9 cellular contexts compared by ENCODE assay signal in genomic region chr19:51903192-51903591, GRCh38. TPM values are rescaled to one million over a fixed set of nuclear protein-coding genes. Genes with fewer than 3 reads are reported as not detected.
DNase-seq lines count a peak whose midpoint lies in the region; ATAC-seq and TF ChIP-seq lines count a peak whose summit lies in the region.
"Had no signal": no experiment of that assay in that cellular context is flagged by ENCODE, and none has a peak within 500 bp of the region (broad histone marks: within the 10 kb centered on the region; RNA-seq: fewer than 3 reads in every experiment).

No MANE protein-coding gene starts in this region.

- ATAC-seq in left ventricle myocardium superior = no peak
- no peak for ATAC-seq in naive thymus-derived CD8-positive, alpha-beta T cell

- POLR2A ChIA-PET in naive thymus-derived CD8-positive, alpha-beta T cell (lab: Charles Lee) = interaction anchor here (1.3 kb wide), 1 partner anchor 24 kb away, joined by 4 read pairs; the partner anchor contains the start of gene ZNF613

- peaks cover 6 to 15% (median 13%) of the 10 kb centered on the region in 5 donors for H3K27me3 Mint-ChIP-seq in naive thymus-derived CD8-positive, alpha-beta T cell

- H3K4me1 Mint-ChIP-seq in naive thymus-derived CD8-positive, alpha-beta T cell = peaks cover 13 to 26% (median 25%) of the 10 kb centered on the region in 4 donors

- intact Hi-C loops in left ventricle myocardium inferior (cut with micrococcal nuclease) = no loop called here
- intact Hi-C loops in left ventricle myocardium superior (cut with micrococcal nuclease) = no loop called here

- peaks cover 19% of the 10 kb centered on the region for H3K4me1 ChIP-seq in left ventricle myocardium inferior

- peaks cover 23% of the 10 kb centered on the region for H3K27me3 ChIP-seq in left ventricle myocardium inferior (ENCODE audit: low read depth)

- TF ChIP-seq CTCF in left ventricle myocardium inferior (IDR thresholded peaks at IDR 0.05; ENCODE audit: borderline replicate concordance) = no peak
- no peak for TF ChIP-seq CTCF in coronary artery (IDR thresholded peaks at IDR 0.05)

- H3K4me3 ChIP-seq in left ventricle myocardium inferior (peak overlapping the region; percentile 87), coronary artery (peak overlapping the region; percentile 87)

- peaks cover 53 to 83% (median 56%) of the 10 kb centered on the region in 3 donors for H3K36me3 Mint-ChIP-seq in naive thymus-derived CD8-positive, alpha-beta T cell

- H3K27ac ChIP-seq in left ventricle myocardium inferior (replicated peaks) = no peak overlapping the region
- no peak overlapping the region for H3K27ac ChIP-seq in coronary artery

- H3K9me3 Mint-ChIP-seq in naive thymus-derived CD8-positive, alpha-beta T cell = peaks cover 8 to 97% (median 37%) of the 10 kb centered on the region in 9 donors

- peaks cover 37% of the 10 kb centered on the region for H3K36me3 ChIP-seq in left ventricle myocardium inferior

- no peak for DNase-seq in left ventricle myocardium inferior
- no peak for DNase-seq in left ventricle myocardium superior
- no peak for DNase-seq in coronary artery (ENCODE audit: low spot score)
- no peak for DNase-seq in naive thymus-derived CD8-positive, alpha-beta T cell
- no peak for DNase-seq in NCI-H82 treated with DMSO at 0.1 percent for 48 hours (lab: John Stamatoyannopoulos, UW; ENCODE audit: unreplicated experiment)
- no peak for DNase-seq in stimulated activated CD4-positive, alpha-beta T cell treated with anti-CD3 and anti-CD28 coated beads, Interleukin-4, amount 100 ng/mL, for 1 hour
- no peak for DNase-seq in NCI-H748 (lab: John Stamatoyannopoulos, UW; ENCODE audit: unreplicated experiment)
- no peak for DNase-seq in EL
- DNase-seq: NCI-H526 treated with DMSO at 0.1 percent for 48 hours had no signal

- H3K4me3 Mint-ChIP-seq in naive thymus-derived CD8-positive, alpha-beta T cell = peak overlapping the region; percentile 64 to 100 (median 99)

- peak overlapping the region in 2 of 10 donors; percentile 6 to 63 for H3K27ac Mint-ChIP-seq in naive thymus-derived CD8-positive, alpha-beta T cell

- peaks cover 36% of the 10 kb centered on the region for H3K9me3 ChIP-seq in left ventricle myocardium inferior (replicated peaks)

RNA-seq across cellular contexts. Expression of gene ZNF649, which starts 1.6 kb away (rescaled TPM):
- total RNA-seq in left ventricle myocardium inferior = 7.5 TPM
- total RNA-seq in left ventricle myocardium superior = 8.1 TPM
- total RNA-seq in naive thymus-derived CD8-positive, alpha-beta T cell = 10 to 100 TPM; 39.1 to 40.5 TPM
- polyA plus RNA-seq in naive thymus-derived CD8-positive, alpha-beta T cell = 1 to 10 TPM; 5.1 to 7.0 (median 6.0) TPM

RNA-seq across cellular contexts. Expression of gene ZNF577, which starts 15.4 kb away (rescaled TPM):
- total RNA-seq in left ventricle myocardium inferior (9.7 TPM), left ventricle myocardium superior (7.5 TPM)
- total RNA-seq in naive thymus-derived CD8-positive, alpha-beta T cell = 10 to 100 TPM; 31.7 to 34.0 TPM
- 1 to 10 TPM in 2 of 3 donors, under 1 TPM in 1; 0.83 to 3.6 (median 2.7) TPM for polyA plus RNA-seq in naive thymus-derived CD8-positive, alpha-beta T cell

RNA-seq across cellular contexts. Expression of gene ZNF613, which starts 24.1 kb away (rescaled TPM):
- total RNA-seq in left ventricle myocardium inferior = 3.4 TPM
- 4.2 TPM for total RNA-seq in left ventricle myocardium superior
- total RNA-seq in naive thymus-derived CD8-positive, alpha-beta T cell = 1 to 10 TPM; 6.2 to 8.0 TPM
- 1 to 10 TPM; 2.3 to 4.5 (median 2.7) TPM for polyA plus RNA-seq in naive thymus-derived CD8-positive, alpha-beta T cell
